In genomic region chr11:124538019-124538418, GRCh38 we compare ENCODE assay signal across 17 cellular contexts. TPM values are rescaled to one million over a fixed set of nuclear protein-coding genes. Genes with fewer than 3 reads are reported as not detected.
DNase-seq lines count a peak whose midpoint lies in the region; ATAC-seq and TF ChIP-seq lines count a peak whose summit lies in the region.
"Had no signal": no experiment of that assay in that cellular context is flagged by ENCODE, and none has a peak within 500 bp of the region (broad histone marks: within the 10 kb centered on the region; RNA-seq: fewer than 3 reads in every experiment).

No MANE protein-coding gene starts in this region.

- in situ Hi-C loops in mammary epithelial cell (cut with MboI; ENCODE audit: low sequenced_read_pairs in 2 of 2), result no loop called here

- dilution Hi-C loops in mammary epithelial cell (cut with HindIII; ENCODE audit: low sequenced_read_pairs), result no loop called here

- TF ChIP-seq CTCF in left ventricle myocardium inferior (IDR thresholded peaks at IDR 0.05; ENCODE audit: borderline replicate concordance) (no peak), mammary epithelial cell (conservative IDR thresholded peaks at IDR 0.05 in 1 of 2, IDR thresholded peaks at IDR 0.05 in 1 of 2; ENCODE audit: extremely low read depth in 1 of 2, insufficient read depth in 1 of 2, low read depth in 1 of 2, low read length in 2 of 2) (no peak), upper lobe of right lung (IDR thresholded peaks at IDR 0.05) (no peak)

- H3K36me3 ChIP-seq in left ventricle myocardium inferior, result no peaks in the 10 kb centered on the region
- H3K36me3 ChIP-seq in mammary epithelial cell (ENCODE audit: insufficient read depth, low read length), result no peaks in the 10 kb centered on the region
- no peaks in the 10 kb centered on the region for H3K36me3 ChIP-seq in upper lobe of right lung
- H3K36me3 ChIP-seq: transverse colon had no signal

- H3K27ac ChIP-seq in left ventricle myocardium inferior (replicated peaks) (no peak overlapping the region), mammary epithelial cell (ENCODE audit: insufficient read depth, low read depth, low read length) (no peak overlapping the region), upper lobe of right lung (no peak overlapping the region)
- H3K27ac ChIP-seq: transverse colon had no signal

- H3K4me3 ChIP-seq in left ventricle myocardium inferior (no peak overlapping the region), mammary epithelial cell (replicated peaks in 1 of 3; ENCODE audit: insufficient read depth in 1 of 3, low read depth in 2 of 3, low read length in 3 of 3) (no peak overlapping the region), upper lobe of right lung (no peak overlapping the region)
- H3K4me3 ChIP-seq: transverse colon had no signal

- ATAC-seq in Right ventricle myocardium inferior, result peak; percentile 90
- ATAC-seq in upper lobe of right lung, result peak; percentile 63
- no peak for ATAC-seq in HG03097 (IDR thresholded peaks at IDR 0.05; ENCODE audit: low FRiP score, unreplicated experiment)
- ATAC-seq: natural killer cell had no signal

- no peaks in the 10 kb centered on the region for H4K20me1 ChIP-seq in mammary epithelial cell (ENCODE audit: insufficient read depth, low read length)

- H3K27me3 ChIP-seq in left ventricle myocardium inferior (ENCODE audit: low read depth) (no peaks in the 10 kb centered on the region), mammary epithelial cell (ENCODE audit: insufficient read depth, low read length) (no peaks in the 10 kb centered on the region), upper lobe of right lung (no peaks in the 10 kb centered on the region)
- H3K27me3 ChIP-seq: transverse colon had no signal

- CTCF ChIA-PET in mammary epithelial cell (lab: Charles Lee; ENCODE audit: low non-redundant PET), result no interaction called here

- intact Hi-C loops in Right ventricle myocardium inferior (cut with DNase I) (no loop called here), left ventricle myocardium inferior (cut with micrococcal nuclease) (no loop called here), mammary epithelial cell (cut with micrococcal nuclease) (loop anchor here (5.0 kb wide), 1 partner anchor 121 kb away; no protein-coding TSS in a partner anchor), upper lobe of right lung (cut with DNase I) (no loop called here)

- DNase-seq in Right ventricle myocardium inferior (ENCODE audit: missing footprints) (no peak), left ventricle myocardium inferior (no peak), mammary epithelial cell (peak; percentile 60), kidney glomerular epithelial cell (lab: John Stamatoyannopoulos, UW) (peak; percentile 31), upper lobe of right lung (no peak), NCI-H2081 (lab: John Stamatoyannopoulos, UW) (no peak), OCI-M1 (lab: John Stamatoyannopoulos, UW) (no peak)
- DNase-seq: 8988T; activated naive CD4-positive, alpha-beta T cell treated with anti-CD3 and anti-CD28 coated beads for 36 hours; COR-L47; KBM-7; natural killer cell; NCI-H187 treated with DMSO at 0.1 percent for 48 hours; transverse colon had no signal

- WGBS in mammary epithelial cell (ENCODE audit: low coverage, missing lambda C conversion rate), result 0% methylated on average over 1 of the region's 1 CpG

- H3K9ac ChIP-seq in mammary epithelial cell (ENCODE audit: insufficient read depth, low read length), result no peak overlapping the region

- no peak overlapping the region for H3K4me2 ChIP-seq in mammary epithelial cell (ENCODE audit: insufficient read depth, low read depth, low read length)

- H2AFZ ChIP-seq in mammary epithelial cell (ENCODE audit: low read depth, low read length), result peak overlapping the region; percentile 31

- no TSS peak for BruUV-seq in mammary epithelial cell (replicated peaks; lab: Mats Ljungman, UMichigan)

- H3K79me2 ChIP-seq in mammary epithelial cell (ENCODE audit: insufficient read depth, low read length), result no peaks in the 10 kb centered on the region

- no peaks in the 10 kb centered on the region for H3K4me1 ChIP-seq in left ventricle myocardium inferior
- peaks cover 14% of the 10 kb centered on the region for H3K4me1 ChIP-seq in mammary epithelial cell (ENCODE audit: insufficient read depth, low read length)
- no peaks in the 10 kb centered on the region for H3K4me1 ChIP-seq in upper lobe of right lung

- H3K9me3 ChIP-seq in left ventricle myocardium inferior (replicated peaks), result no peaks in the 10 kb centered on the region
- no peaks in the 10 kb centered on the region for H3K9me3 ChIP-seq in mammary epithelial cell (replicated peaks; ENCODE audit: insufficient read depth, low read length)
- H3K9me3 ChIP-seq in upper lobe of right lung, result no peaks in the 10 kb centered on the region
- H3K9me3 ChIP-seq: transverse colon had no signal

RNA-seq across cellular contexts. Expression of gene OR8B12, which starts 5.4 kb away (rescaled TPM):
- total RNA-seq in Right ventricle myocardium inferior (not detected), left ventricle myocardium inferior (not detected), mammary epithelial cell (not detected), upper lobe of right lung (not detected)
- polyA plus RNA-seq in mammary epithelial cell, result not detected
- polyA minus RNA-seq in mammary epithelial cell, result not detected
- total RNA-seq: activated naive CD4-positive, alpha-beta T cell treated with anti-CD3 and anti-CD28 coated beads for 36 hours; natural killer cell; SK-MEL-5; transverse colon had no signal
- polyA plus RNA-seq: esophagus had no signal

RNA-seq across cellular contexts. Expression of gene OR8A1, which starts 31.8 kb away (rescaled TPM):
- total RNA-seq in Right ventricle myocardium inferior (not detected), left ventricle myocardium inferior (not detected), mammary epithelial cell (not detected), upper lobe of right lung (not detected)
- polyA plus RNA-seq in mammary epithelial cell, result not detected
- polyA minus RNA-seq in mammary epithelial cell, result not detected
- total RNA-seq: activated naive CD4-positive, alpha-beta T cell treated with anti-CD3 and anti-CD28 coated beads for 36 hours; natural killer cell; SK-MEL-5; transverse colon had no signal
- polyA plus RNA-seq: esophagus had no signal

Comparison
In these comparisons a context has a peak if more than half of its experiments do, and no peak if none do; other contexts are left out.
1. DNase-seq: peak in mammary epithelial cell (single experiment) and kidney glomerular epithelial cell (single experiment); none in Right ventricle myocardium inferior (single experiment), left ventricle myocardium inferior (single experiment), upper lobe of right lung (single experiment), NCI-H2081 (0 of 2) and OCI-M1 (single experiment).